ENCODE assay signal across 9 cellular contexts in genomic region chr19:58474291-58474996, GRCh38. TPM values are rescaled to one million over a fixed set of nuclear protein-coding genes. Genes with fewer than 3 reads are reported as not detected.
DNase-seq lines count a peak whose midpoint lies in the region; ATAC-seq, FAIRE-seq and TF ChIP-seq lines count a peak whose summit lies in the region.
"Had no signal": no experiment of that assay in that cellular context is flagged by ENCODE, and none has a peak within 500 bp of the region (broad histone marks: within the 10 kb centered on the region; RNA-seq: fewer than 3 reads in every experiment).

No MANE protein-coding gene starts in this region.

- H3K23ac ChIP-seq in mesendoderm (ENCODE audit: low read length), result no peak overlapping the region

- H3K27me3 Mint-ChIP-seq in activated T-helper 1 cell treated with anti-CD3 and anti-CD28 coated beads, Interleukin-12 subunit alpha, Interleukin-12 subunit beta, Interleukin-2, Interleukin-4 antibody, amounts not matched to agents 30 ng/mL and 10 ng/mL and 1 ng/mL, durations not matched to agents 14 hours and 24 hours and 36 hours (ENCODE audit: insufficient read depth), result no peaks in the 10 kb centered on the region

- peak; percentile 52 for DNase-seq in H54 (ENCODE audit: insufficient read length, low spot score)
- DNase-seq in activated T-helper 1 cell treated with anti-CD3 and anti-CD28 coated beads, Interleukin-12 subunit alpha, Interleukin-12 subunit beta, Interleukin-2, Interleukin-4 antibody, amounts not matched to agents 30 ng/mL and 10 ng/mL and 1 ng/mL, durations not matched to agents 14 hours and 24 hours and 36 hours (ENCODE audit: low spot score), result no peak
- peak; percentile 54 for DNase-seq in kidney tubule cell (ENCODE audit: low spot score)
- no peak for DNase-seq in stimulated activated CD4-positive, alpha-beta T cell treated with anti-CD3 and anti-CD28 coated beads, Interleukin-4, amount 100 ng/mL, for 1 hour
- no peak for DNase-seq in GM12892 (ENCODE audit: insufficient read length)
- DNase-seq in mesendoderm, result no peak
- DNase-seq: activated CD8-positive, alpha-beta memory T cell treated with anti-CD3 and anti-CD28 coated beads, Interleukin-2, amount 50 U/mL, for 4 hours had no signal

- no CpG with 5 or more reads among the region's 12 CpGs for WGBS in mesendoderm (ENCODE audit: extremely low coverage, insufficient coverage, low lambda C conversion rate)

- H3K79me2 ChIP-seq in ACC112 (ENCODE audit: control insufficient read depth, insufficient read depth, low read length, unreplicated experiment), result no peaks in the 10 kb centered on the region
- H3K79me2 ChIP-seq in mesendoderm (ENCODE audit: control insufficient read depth, insufficient read depth, low read length), result no peaks in the 10 kb centered on the region

- no peaks in the 10 kb centered on the region for H3K79me1 ChIP-seq in mesendoderm (ENCODE audit: low read length)

- intact Hi-C loops in activated T-helper 1 cell treated with anti-CD3 and anti-CD28 coated beads, Interleukin-12 subunit alpha, Interleukin-12 subunit beta, Interleukin-2, Interleukin-4 antibody, amounts not matched to agents 30 ng/mL and 10 ng/mL and 1 ng/mL, durations not matched to agents 14 hours and 24 hours and 36 hours (cut with micrococcal nuclease), result no loop called here

- H2AK5ac ChIP-seq in mesendoderm (ENCODE audit: low read length), result no peak overlapping the region

- no peak for ATAC-seq in HG03108 (IDR thresholded peaks at IDR 0.05; ENCODE audit: unreplicated experiment)

- no peak overlapping the region for H2BK15ac ChIP-seq in mesendoderm (replicated peaks; ENCODE audit: low read depth)

- H3K4me1 ChIP-seq in ACC112 (ENCODE audit: control insufficient read depth, insufficient read depth, low read length, unreplicated experiment) (peaks cover 4% of the 10 kb centered on the region), mesendoderm (ENCODE audit: control insufficient read depth, low read depth, low read length) (peaks cover 3% of the 10 kb centered on the region)

- H4K5ac ChIP-seq in mesendoderm (ENCODE audit: low read length), result no peak overlapping the region

- H3K18ac ChIP-seq in mesendoderm (ENCODE audit: low read length), result no peak overlapping the region

- TF ChIP-seq POLR2A in H54 (IDR thresholded peaks at IDR 0.05; ENCODE audit: low read depth, low read length) (no peak), GM12892 (IDR thresholded peaks at IDR 0.05; ENCODE audit: low read depth, low read length) (no peak; the same call in 1 of the 2 replicates)

- no peak overlapping the region for H3K4me2 ChIP-seq in mesendoderm (ENCODE audit: low read length)

- no peak overlapping the region for H2AFZ ChIP-seq in ACC112 (ENCODE audit: low read length, unreplicated experiment)

- H3K27me3 ChIP-seq in ACC112 (ENCODE audit: insufficient read depth, low read length) (no peaks in the 10 kb centered on the region), mesendoderm (ENCODE audit: insufficient read depth, low read length, poor library complexity) (no peaks in the 10 kb centered on the region)

- H3K36me3 Mint-ChIP-seq in activated T-helper 1 cell treated with anti-CD3 and anti-CD28 coated beads, Interleukin-12 subunit alpha, Interleukin-12 subunit beta, Interleukin-2, Interleukin-4 antibody, amounts not matched to agents 30 ng/mL and 10 ng/mL and 1 ng/mL, durations not matched to agents 14 hours and 24 hours and 36 hours (ENCODE audit: low read depth), result peaks cover 12% of the 10 kb centered on the region

- H4K8ac ChIP-seq in mesendoderm (ENCODE audit: low read depth, low read length), result no peak overlapping the region

- H3K9ac ChIP-seq in mesendoderm (ENCODE audit: low read length), result no peak overlapping the region

- no peak overlapping the region for H2BK120ac ChIP-seq in mesendoderm (ENCODE audit: low read depth, low read length)

- H3K4me3 Mint-ChIP-seq in activated T-helper 1 cell treated with anti-CD3 and anti-CD28 coated beads, Interleukin-12 subunit alpha, Interleukin-12 subunit beta, Interleukin-2, Interleukin-4 antibody, amounts not matched to agents 30 ng/mL and 10 ng/mL and 1 ng/mL, durations not matched to agents 14 hours and 24 hours and 36 hours, result peak overlapping the region; percentile 40

- H3K27ac Mint-ChIP-seq in activated T-helper 1 cell treated with anti-CD3 and anti-CD28 coated beads, Interleukin-12 subunit alpha, Interleukin-12 subunit beta, Interleukin-2, Interleukin-4 antibody, amounts not matched to agents 30 ng/mL and 10 ng/mL and 1 ng/mL, durations not matched to agents 14 hours and 24 hours and 36 hours, result peak overlapping the region; percentile 64

- no peak overlapping the region for H3K56ac ChIP-seq in mesendoderm (ENCODE audit: low read length)

- H3K4me3 ChIP-seq in ACC112 (ENCODE audit: low read depth, low read length) (no peak overlapping the region; the same call in 1 of the 2 replicates), mesendoderm (ENCODE audit: low read length) (no peak overlapping the region)

- H3K36me3 ChIP-seq in ACC112 (ENCODE audit: insufficient read depth, low read length) (no peaks in the 10 kb centered on the region), mesendoderm (ENCODE audit: control insufficient read depth, insufficient read depth, low read length) (peaks cover 3% of the 10 kb centered on the region)

- H3K4me1 Mint-ChIP-seq in activated T-helper 1 cell treated with anti-CD3 and anti-CD28 coated beads, Interleukin-12 subunit alpha, Interleukin-12 subunit beta, Interleukin-2, Interleukin-4 antibody, amounts not matched to agents 30 ng/mL and 10 ng/mL and 1 ng/mL, durations not matched to agents 14 hours and 24 hours and 36 hours (ENCODE audit: low read depth), result peaks cover 25% of the 10 kb centered on the region

- H2BK5ac ChIP-seq in mesendoderm (ENCODE audit: low read length), result no peak overlapping the region

- H3K4ac ChIP-seq in mesendoderm (ENCODE audit: low read depth, low read length), result no peak overlapping the region

- H3K9me3 Mint-ChIP-seq in activated T-helper 1 cell treated with anti-CD3 and anti-CD28 coated beads, Interleukin-12 subunit alpha, Interleukin-12 subunit beta, Interleukin-2, Interleukin-4 antibody, amounts not matched to agents 30 ng/mL and 10 ng/mL and 1 ng/mL, durations not matched to agents 14 hours and 24 hours and 36 hours, result no peaks in the 10 kb centered on the region

- FAIRE-seq in H54 (lab: Jason Lieb, UNC) (no peak), GM12892 (lab: Jason Lieb, UNC) (no peak)

- peak overlapping the region; percentile 79; the same call in 1 of the 2 replicates for H3K27ac ChIP-seq in ACC112 (ENCODE audit: low read depth, low read length)
- H3K27ac ChIP-seq in mesendoderm (ENCODE audit: low read depth, low read length), result no peak overlapping the region

RNA-seq across cellular contexts. Expression of gene ZNF446, which starts 1.7 kb away (rescaled TPM):
- total RNA-seq in activated T-helper 1 cell treated with anti-CD3 and anti-CD28 coated beads, Interleukin-12 subunit alpha, Interleukin-12 subunit beta, Interleukin-2, Interleukin-4 antibody, amounts not matched to agents 30 ng/mL and 10 ng/mL and 1 ng/mL, durations not matched to agents 14 hours and 24 hours and 36 hours, result 6.6 and 6.7 TPM in 2 replicates
- polyA plus RNA-seq in GM12892 (2012; ENCODE audit: missing spikeins), result 4.9 TPM
- 1.8 TPM for polyA plus RNA-seq in mesendoderm (2013, experiment 1 of 2)
- polyA plus RNA-seq in mesendoderm (2013, experiment 2 of 2), result 1.8 TPM

RNA-seq across cellular contexts. Expression of gene ZNF324, which starts 7.6 kb away (rescaled TPM):
- 12.8 and 15.5 TPM in 2 replicates for total RNA-seq in activated T-helper 1 cell treated with anti-CD3 and anti-CD28 coated beads, Interleukin-12 subunit alpha, Interleukin-12 subunit beta, Interleukin-2, Interleukin-4 antibody, amounts not matched to agents 30 ng/mL and 10 ng/mL and 1 ng/mL, durations not matched to agents 14 hours and 24 hours and 36 hours
- polyA plus RNA-seq in GM12892 (2012; ENCODE audit: missing spikeins), result 2.8 TPM
- 3.3 TPM for polyA plus RNA-seq in mesendoderm (2013, experiment 1 of 2)
- 4.1 TPM for polyA plus RNA-seq in mesendoderm (2013, experiment 2 of 2)

RNA-seq across cellular contexts. Expression of gene ZNF324B, which starts 23.0 kb away (rescaled TPM):
- 14.3 and 15.1 TPM in 2 replicates for total RNA-seq in activated T-helper 1 cell treated with anti-CD3 and anti-CD28 coated beads, Interleukin-12 subunit alpha, Interleukin-12 subunit beta, Interleukin-2, Interleukin-4 antibody, amounts not matched to agents 30 ng/mL and 10 ng/mL and 1 ng/mL, durations not matched to agents 14 hours and 24 hours and 36 hours
- polyA plus RNA-seq in GM12892 (2012; ENCODE audit: missing spikeins), result 2.8 TPM
- 1.7 TPM for polyA plus RNA-seq in mesendoderm (2013, experiment 1 of 2)
- 1.6 TPM for polyA plus RNA-seq in mesendoderm (2013, experiment 2 of 2)

RNA-seq across cellular contexts. Expression of gene ZNF132, which starts 34.5 kb away (rescaled TPM):
- total RNA-seq in activated T-helper 1 cell treated with anti-CD3 and anti-CD28 coated beads, Interleukin-12 subunit alpha, Interleukin-12 subunit beta, Interleukin-2, Interleukin-4 antibody, amounts not matched to agents 30 ng/mL and 10 ng/mL and 1 ng/mL, durations not matched to agents 14 hours and 24 hours and 36 hours, result 3.4 and 3.5 TPM in 2 replicates
- 0.74 TPM for polyA plus RNA-seq in GM12892 (2012; ENCODE audit: missing spikeins)
- 0.41 TPM for polyA plus RNA-seq in mesendoderm (2013, experiment 1 of 2)
- 0.32 TPM for polyA plus RNA-seq in mesendoderm (2013, experiment 2 of 2)

RNA-seq across cellular contexts. Expression of gene SLC27A5, which starts 37.3 kb away (rescaled TPM):
- total RNA-seq in activated T-helper 1 cell treated with anti-CD3 and anti-CD28 coated beads, Interleukin-12 subunit alpha, Interleukin-12 subunit beta, Interleukin-2, Interleukin-4 antibody, amounts not matched to agents 30 ng/mL and 10 ng/mL and 1 ng/mL, durations not matched to agents 14 hours and 24 hours and 36 hours, result 23.3 and 24.7 TPM in 2 replicates
- 36.2 TPM for polyA plus RNA-seq in GM12892 (2012; ENCODE audit: missing spikeins)
- 18.3 TPM for polyA plus RNA-seq in mesendoderm (2013, experiment 1 of 2)
- 16.9 TPM for polyA plus RNA-seq in mesendoderm (2013, experiment 2 of 2)

Comparison
In these comparisons a context has a peak if more than half of its experiments do, and no peak if none do; other contexts are left out.
1. DNase-seq: peak in H54 (single experiment) and kidney tubule cell (single experiment); none in activated T-helper 1 cell treated with anti-CD3 and anti-CD28 coated beads, Interleukin-12 subunit alpha, Interleukin-12 subunit beta, Interleukin-2, Interleukin-4 antibody, amounts not matched to agents 30 ng/mL and 10 ng/mL and 1 ng/mL, durations not matched to agents 14 hours and 24 hours and 36 hours (single experiment), stimulated activated CD4-positive, alpha-beta T cell treated with anti-CD3 and anti-CD28 coated beads, Interleukin-4, amount 100 ng/mL, for 1 hour (single experiment), GM12892 (single experiment) and mesendoderm (single experiment).